Comparison of ENCODE assay signal across 8 cellular contexts in genomic region chr20:1423625-1424106, GRCh38. TPM values are rescaled to one million over a fixed set of nuclear protein-coding genes. Genes with fewer than 3 reads are reported as not detected.
A peak's percentile ranks its signal among the peaks of the same experiment; 100 is the strongest.
DNase-seq lines count a peak whose midpoint lies in the region; ATAC-seq, FAIRE-seq and TF ChIP-seq lines count a peak whose summit lies in the region.

No MANE protein-coding gene starts in this region.

- TF ChIP-seq RAD21 in K562 (CRISPR knock-in tag; conservative IDR thresholded peaks at IDR 0.05 in 1 of 2, IDR thresholded peaks at IDR 0.05 in 1 of 2), result peak; percentile 57 to 74

- H3K79me2 ChIP-seq in K562 (ENCODE audit: control insufficient read depth, insufficient read depth, low read length), result no peaks in the 10 kb centered on the region

- no peaks in the 10 kb centered on the region for H3K9me1 ChIP-seq in K562 (ENCODE audit: control insufficient read depth, insufficient read depth, low read length)

- in situ Hi-C loops in K562 (cut with MboI), result no loop called here

- TF ChIP-seq CTCF in NB4 (IDR thresholded peaks at IDR 0.05; ENCODE audit: low read depth, low read length) (peak; percentile 42), K562 (IDR thresholded peaks at IDR 0.05 in 2 of 3, conservative IDR thresholded peaks at IDR 0.05 in 1 of 3; ENCODE audit: insufficient read depth in 2 of 3, low read depth in 1 of 3, low read length in 3 of 3) (peak; percentile 58 to 76 (median 69)), thyroid gland (IDR thresholded peaks at IDR 0.05) (no peak), ovary (IDR thresholded peaks at IDR 0.05) (no peak)

- peak overlapping the region; percentile 94 for H2AFZ ChIP-seq in K562 (ENCODE audit: low read depth, low read length)

- ATAC-seq in K562, result peak; percentile 99

- no peak for TF ChIP-seq POLR2A in NB4 (IDR thresholded peaks at IDR 0.05; ENCODE audit: extremely low read depth, insufficient read length)
- TF ChIP-seq POLR2A in K562 (conservative IDR thresholded peaks at IDR 0.05), result no peak
- TF ChIP-seq POLR2A in thyroid gland (IDR thresholded peaks at IDR 0.05), result no peak
- TF ChIP-seq POLR2A in ovary (IDR thresholded peaks at IDR 0.05), result no peak

- CTCF ChIA-PET in K562 (lab: Yijun Ruan, JAX; ENCODE audit: low intra/inter-chr PET ratio), result interaction anchor here (1.0 kb wide), 1 partner anchor 79 kb away, joined by 11 read pairs; no protein-coding TSS in a partner anchor

- H3K4me3 ChIP-seq in NB4 (ENCODE audit: low read depth, low read length) (no peak overlapping the region), K562 (no peak overlapping the region), mesodermal cell (ENCODE audit: extremely low read depth, insufficient read depth, low read length, poor library complexity, severe bottlenecking) (no peak overlapping the region), thyroid gland (replicated peaks in 1 of 3) (no peak overlapping the region), ovary (no peak overlapping the region)

- H3K9me3 ChIP-seq in K562 (replicated peaks; ENCODE audit: control insufficient read depth, insufficient read depth, low read depth, low read length) (no peaks in the 10 kb centered on the region), mesodermal cell (ENCODE audit: control insufficient read depth, low read length) (peaks cover 24% of the 10 kb centered on the region), thyroid gland (no peaks in the 10 kb centered on the region), ovary (no peaks in the 10 kb centered on the region)

- H4K20me1 ChIP-seq in K562 (replicated peaks; ENCODE audit: control insufficient read depth, insufficient read depth, low read length), result no peaks in the 10 kb centered on the region

- WGBS in K562 (ENCODE audit: insufficient coverage, low coverage, missing lambda C conversion rate), result 8% methylated on average over 5 of the region's 7 CpGs
- 36 to 58% methylated on average over 5 to 6 of the region's 7 CpGs for WGBS in mesodermal cell (ENCODE audit: insufficient coverage in 2 of 2), 2 experiments
- WGBS in thyroid gland, 2 donors, result 31 to 58% methylated on average over 6 to 7 of the region's 7 CpGs
- 24 to 37% (median 30%) methylated on average over 7 of the region's 7 CpGs for WGBS in ovary, 3 donors

- no TSS peak for BruUV-seq in K562 (replicated peaks; lab: Mats Ljungman, UMichigan)

- intact Hi-C loops in K562 (cut with micrococcal nuclease) (loop anchor here (1.0 kb wide), 2 partner anchors 14 to 47 kb away; no protein-coding TSS in a partner anchor), thyroid gland (cut with DNase I) (no loop called here), ovary (cut with DNase I) (no loop called here)

- no peak for TF ChIP-seq EP300 in K562 (IDR thresholded peaks at IDR 0.05; ENCODE audit: low read length)
- no peak for TF ChIP-seq EP300 in ovary (IDR thresholded peaks at IDR 0.05)

- DNase-seq in NCI-H2227 (lab: John Stamatoyannopoulos, UW; ENCODE audit: unreplicated experiment) (peak; percentile 27), NCI-H2227 treated with DMSO at 0.1 percent for 48 hours (lab: John Stamatoyannopoulos, UW) (no peak), NB4 (ENCODE audit: low read depth) (peak; percentile 81), K562 (ENCODE audit: extremely low read depth in 1 of 4, low spot score in 3 of 4) (peak; percentile 41 to 84 (median 48)), SKM-1 treated with dmso at 0.1 percent for 144 hours (lab: John Stamatoyannopoulos, UW; ENCODE audit: unreplicated experiment) (no peak), thyroid gland (no peak), ovary (no peak)

- POLR2A ChIA-PET in K562 (lab: Yijun Ruan, JAX), result interaction anchor here (0.6 to 0.8 kb wide), 3 partner anchors 15 to 151 kb away, joined by 3 read pairs; no protein-coding TSS in a partner anchor

- H3K36me3 ChIP-seq in K562 (ENCODE audit: control insufficient read depth, insufficient read depth, low read length) (no peaks in the 10 kb centered on the region), mesodermal cell (ENCODE audit: control insufficient read depth, insufficient read depth, low read length) (no peaks in the 10 kb centered on the region), thyroid gland (no peaks in the 10 kb centered on the region), ovary (no peaks in the 10 kb centered on the region)

- no peaks in the 10 kb centered on the region for H3K27me3 ChIP-seq in K562 (ENCODE audit: control insufficient read depth in 2 of 2, insufficient read depth in 2 of 2, low read length in 2 of 2)
- H3K27me3 ChIP-seq in thyroid gland, result no peaks in the 10 kb centered on the region
- H3K27me3 ChIP-seq in ovary, result no peaks in the 10 kb centered on the region

- peak overlapping the region; percentile 5 for H3K4me2 ChIP-seq in K562 (ENCODE audit: insufficient read depth, low read length)

- FAIRE-seq in K562 (lab: Jason Lieb, UNC), result peak; percentile 97

- H3K9ac ChIP-seq in K562 (ENCODE audit: insufficient read depth in 1 of 2, low read depth in 2 of 2, low read length in 2 of 2), result peak overlapping the region in 1 of 2 experiments; percentile 70; a peak in 1 of 4 replicates

- peaks cover 4 to 15% of the 10 kb centered on the region in 2 experiments; a peak in 3 of 5 replicates for H3K4me1 ChIP-seq in K562 (replicated peaks in 1 of 2; ENCODE audit: control insufficient read depth in 2 of 2, insufficient read depth in 2 of 2, low read length in 2 of 2)
- peaks cover 10% of the 10 kb centered on the region for H3K4me1 ChIP-seq in mesodermal cell (ENCODE audit: control insufficient read depth, insufficient read depth, low read length, poor library complexity, severe bottlenecking)
- H3K4me1 ChIP-seq in thyroid gland, result no peaks in the 10 kb centered on the region
- no peaks in the 10 kb centered on the region for H3K4me1 ChIP-seq in ovary (ENCODE audit: insufficient read depth)

- H3K27ac ChIP-seq in K562 (ENCODE audit: extremely low read depth, low read depth, low read length), result peak overlapping the region; percentile 32
- H3K27ac ChIP-seq in mesodermal cell (ENCODE audit: low read depth, low read length, severe bottlenecking), result peak overlapping the region; percentile 46
- no peak overlapping the region for H3K27ac ChIP-seq in thyroid gland
- no peak overlapping the region for H3K27ac ChIP-seq in ovary

TF ChIP-seq in K562, 482 proteins besides CTCF, POLR2A, EP300 and RAD21 (continues in another document):
- TF ChIP-seq KAT7 (CRISPR knock-in tag; IDR thresholded peaks at IDR 0.05; ENCODE audit: borderline replicate concordance) (no peak), SMC3 (conservative IDR thresholded peaks at IDR 0.05; ENCODE audit: insufficient read depth, low read depth, low read length) (peak; percentile 48; the same call in 1 of the 2 replicates)

RNA-seq across cellular contexts. Expression of gene FKBP1A, which starts 30.8 kb away (rescaled TPM):
- total RNA-seq in K562 (2011; cell fraction: chromatin; rRNA removed; ENCODE audit: low replicate concordance), result 49.2 and 57.2 TPM in 2 replicates
- total RNA-seq in K562 (2011; cell fraction: nucleolus; rRNA removed), result 36.9 and 40.8 TPM in 2 replicates
- 62.6 and 96.7 TPM in 2 replicates for total RNA-seq in K562 (2011; cell fraction: nucleoplasm; rRNA removed)
- 48.8 and 78.3 TPM in 2 replicates for total RNA-seq in K562 (2014; rRNA removed)
- total RNA-seq in K562 (2014; rRNA removed; fragmentation: Illumina TruSeq; extraction: Trizol), result 69.9 and 73.3 TPM in 2 replicates
- total RNA-seq in K562 (2015; rRNA removed; fragmentation: Illumina TruSeq; extraction: Trizol), result 86.0 and 89.6 TPM in 2 replicates
- total RNA-seq in K562 (2021), result 176 and 177 TPM in 2 replicates
- 368 and 488 TPM in 2 replicates for polyA plus RNA-seq in K562 (2011; rRNA removed)
- polyA plus RNA-seq in K562 (2011; cell fraction: cytosol; rRNA removed), result 363 and 764 TPM in 2 replicates
- polyA plus RNA-seq in K562 (2011; cell fraction: nucleus; rRNA removed), result 155 and 276 TPM in 2 replicates
- 216 and 222 TPM in 2 replicates for polyA plus RNA-seq in K562 (2012)
- 451 and 502 TPM in 2 replicates for polyA plus RNA-seq in K562 (2014; fragmentation: Illumina TruSeq; extraction: Trizol)
- polyA plus RNA-seq in K562 (2014; fragmentation: Nextera tagmentation; extraction: Ambion mirVana), result 10 to 100 TPM; 63.5 to 82.4 TPM
- polyA plus RNA-seq in K562 (2014; rRNA removed), result 193 and 223 TPM in 2 replicates
- 152 and 189 TPM in 2 replicates for polyA minus RNA-seq in K562 (2011; rRNA and poly(A)+ RNA removed)
- 74.7 and 81.8 TPM in 2 replicates for polyA minus RNA-seq in K562 (2011; cell fraction: cytosol; rRNA and poly(A)+ RNA removed)
- polyA minus RNA-seq in K562 (2011; cell fraction: nucleus; rRNA and poly(A)+ RNA removed), result 17.6 and 53.8 TPM in 2 replicates
- 453 TPM for polyA plus RNA-seq in mesodermal cell (2013, experiment 1 of 2)
- 406 TPM for polyA plus RNA-seq in mesodermal cell (2013, experiment 2 of 2)
- total RNA-seq in thyroid gland, result 100 to 1,000 TPM; 142 to 272 (median 189) TPM
- 100 to 1,000 TPM in 6 of 7 donors, 10 to 100 TPM in 1; 64.7 to 258 (median 151) TPM for total RNA-seq in ovary
- polyA plus RNA-seq in ovary, result 100 to 1,000 TPM; 154 to 697 TPM

RNA-seq across cellular contexts. Expression of gene NSFL1C, which starts 43.0 kb away (rescaled TPM):
- 50.9 and 82.3 TPM in 2 replicates for total RNA-seq in K562 (2011; cell fraction: chromatin; rRNA removed; ENCODE audit: low replicate concordance)
- total RNA-seq in K562 (2011; cell fraction: nucleolus; rRNA removed), result 32.7 and 35.1 TPM in 2 replicates
- 58.5 and 68.4 TPM in 2 replicates for total RNA-seq in K562 (2011; cell fraction: nucleoplasm; rRNA removed)
- total RNA-seq in K562 (2014; rRNA removed) (69.8 and 82.5 TPM in 2 replicates), K562 (2014; rRNA removed; fragmentation: Illumina TruSeq; extraction: Trizol) (27.2 and 29.9 TPM in 2 replicates), K562 (2015; rRNA removed; fragmentation: Illumina TruSeq; extraction: Trizol) (35.4 and 36.3 TPM in 2 replicates), K562 (2021) (97.3 and 99.1 TPM in 2 replicates), thyroid gland (10 to 100 TPM; 42.2 to 51.3 (median 48.8) TPM), ovary (10 to 100 TPM; 23.4 to 79.6 (median 63.2) TPM)
- polyA plus RNA-seq in K562 (2011; rRNA removed) (20.8 and 26.5 TPM in 2 replicates), K562 (2014; fragmentation: Illumina TruSeq; extraction: Trizol) (104 and 119 TPM in 2 replicates), K562 (2014; fragmentation: Nextera tagmentation; extraction: Ambion mirVana) (10 to 100 TPM; 39.3 to 47.0 TPM), K562 (2014; rRNA removed) (53.8 and 71.3 TPM in 2 replicates), ovary (100 to 1,000 TPM in 1 of 2 donors, 10 to 100 TPM in 1; 45.6 to 105 TPM)
- polyA plus RNA-seq in K562 (2011; cell fraction: cytosol; rRNA removed), result 15.1 and 25.0 TPM in 2 replicates
- polyA plus RNA-seq in K562 (2011; cell fraction: nucleus; rRNA removed), result 91.8 and 160 TPM in 2 replicates
- polyA plus RNA-seq in K562 (2012), result 78.4 and 79.6 TPM in 2 replicates
- polyA minus RNA-seq in K562 (2011; rRNA and poly(A)+ RNA removed), result 26.7 and 47.1 TPM in 2 replicates
- polyA minus RNA-seq in K562 (2011; cell fraction: cytosol; rRNA and poly(A)+ RNA removed), result 11.0 and 17.7 TPM in 2 replicates
- polyA minus RNA-seq in K562 (2011; cell fraction: nucleus; rRNA and poly(A)+ RNA removed), result 47.0 and 118 TPM in 2 replicates
- 49.3 TPM for polyA plus RNA-seq in mesodermal cell (2013, experiment 1 of 2)
- 43.7 TPM for polyA plus RNA-seq in mesodermal cell (2013, experiment 2 of 2)

Comparison
In these comparisons a context has a peak if more than half of its experiments do, and no peak if none do; other contexts are left out.
1. DNase-seq: peak in NCI-H2227 (single experiment), NB4 (single experiment) and K562 (4 of 4); none in NCI-H2227 treated with DMSO at 0.1 percent for 48 hours (single experiment), SKM-1 treated with dmso at 0.1 percent for 144 hours (single experiment), thyroid gland (0 of 2) and ovary (0 of 5).
2. CTCF ChIP-seq: peak in NB4 (single experiment) and K562 (3 of 3); none in thyroid gland (0 of 6) and ovary (0 of 3).
3. H3K27ac ChIP-seq: peak in K562 (single experiment) and mesodermal cell (single experiment); none in thyroid gland (0 of 3) and ovary (0 of 2).